Comparison of ENCODE assay signal across 8 cellular contexts in the genomic region with DNA sequence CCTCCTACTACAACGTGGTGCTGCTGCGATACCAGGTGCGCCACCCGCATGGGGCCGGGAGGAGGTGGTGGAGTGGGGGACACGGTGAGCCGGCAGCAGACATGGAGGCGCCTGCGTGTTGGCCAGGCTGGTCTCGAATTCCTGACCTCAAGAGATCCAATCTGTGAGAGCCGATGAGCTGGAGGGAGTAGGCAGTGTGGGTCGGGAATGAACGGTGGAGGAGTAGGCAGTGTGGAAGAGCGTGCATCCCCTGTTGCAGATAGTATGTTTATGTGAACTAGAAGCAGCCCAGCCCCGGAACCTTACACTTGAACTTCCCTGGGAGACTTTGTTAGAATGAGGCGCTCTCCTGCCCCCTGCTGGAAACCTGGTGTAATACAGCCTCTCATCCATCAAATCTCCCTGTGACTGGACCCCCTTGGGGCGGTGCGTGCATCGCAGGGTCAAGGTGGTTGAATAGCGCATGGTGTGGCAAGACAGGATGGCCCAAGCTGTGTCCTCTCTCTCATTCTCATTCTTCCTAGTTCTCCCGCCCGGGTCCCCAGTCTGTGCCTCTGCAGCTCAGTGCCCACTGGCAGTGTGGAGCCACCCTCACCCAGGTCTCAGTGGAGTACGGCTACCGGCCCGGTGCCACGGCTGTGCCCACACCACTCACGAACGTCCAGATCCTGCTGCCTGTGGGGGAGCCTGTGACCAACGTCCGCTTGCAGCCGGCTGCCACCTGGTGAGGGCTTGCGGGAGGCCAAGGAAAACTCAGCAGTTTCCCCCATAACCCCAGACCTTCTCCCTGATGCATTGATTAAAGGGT.
DNase-seq lines count a peak whose midpoint lies in the region; ATAC-seq lines count a peak whose summit lies in the region.

No MANE protein-coding gene starts in this region.

- DNase-seq in AG08395 (ENCODE audit: low spot score), result peak; percentile 78
- peak; percentile 70 for DNase-seq in GM19240 (ENCODE audit: insufficient read length, low spot score)
- DNase-seq in NCI-H69 (lab: John Stamatoyannopoulos, UW), result peak; percentile 83
- DNase-seq in activated CD4-positive, alpha-beta T cell treated with anti-CD3 and anti-CD28 coated beads, Interleukin-2, amount 50 U/mL, for 4 hours, result peak; percentile 67 to 72
- peak; percentile 62 for DNase-seq in effector CD4-positive, alpha-beta T cell
- DNase-seq in middle frontal gyrus (ENCODE audit: extremely low spot score, low spot score), result peak; percentile 46
- peak; percentile 37 to 60 for DNase-seq in stimulated activated CD8-positive, alpha-beta memory T cell treated with anti-CD3 and anti-CD28 coated beads, Interleukin-4, amount 100 ng/mL, for 4 hours (ENCODE audit: low read depth in 2 of 2, low spot score in 1 of 2)

- ATAC-seq in GM21825 (IDR thresholded peaks at IDR 0.05; ENCODE audit: unreplicated experiment), result no peak
